ENCODE assay signal across 2 cellular contexts in genomic region chr12:117181468-117181843, GRCh38. TPM values are rescaled to one million over a fixed set of nuclear protein-coding genes. Genes with fewer than 3 reads are reported as not detected.
DNase-seq lines count a peak whose midpoint lies in the region; ATAC-seq, FAIRE-seq and TF ChIP-seq lines count a peak whose summit lies in the region.
"Not testable (repeated sequence)": the region's sequence is repeated elsewhere in the genome, so short reads cannot be mapped to it uniquely, and the experiment has no call there.

No MANE protein-coding gene starts in this region.

- POLR2A ChIA-PET in K562 (lab: Yijun Ruan, JAX): not testable (repeated sequence)

- 93% methylated on average over 4 of the region's 8 CpGs for WGBS in K562 (ENCODE audit: insufficient coverage, low coverage, missing lambda C conversion rate)

- H3K9me3 ChIP-seq in K562 (replicated peaks; ENCODE audit: control insufficient read depth, insufficient read depth, low read depth, low read length): not testable (repeated sequence)

- CTCF ChIA-PET in K562 (lab: Yijun Ruan, JAX; ENCODE audit: low intra/inter-chr PET ratio): not testable (repeated sequence)

- in situ Hi-C loops in K562 (cut with MboI): not testable (repeated sequence)

- H3K27me3 ChIP-seq in K562 (ENCODE audit: control insufficient read depth in 2 of 2, insufficient read depth in 2 of 2, low read length in 2 of 2): not testable (repeated sequence)

- TF ChIP-seq POLR2A in K562 (conservative IDR thresholded peaks at IDR 0.05): not testable (repeated sequence)

- H3K4me3 ChIP-seq in K562: not testable (repeated sequence)

- intact Hi-C loops in K562 (cut with micrococcal nuclease): not testable (repeated sequence)

- not testable (repeated sequence) for H4K20me1 ChIP-seq in K562 (replicated peaks; ENCODE audit: control insufficient read depth, insufficient read depth, low read length)

- H3K4me3 Mint-ChIP-seq in stimulated activated effector memory CD8-positive, alpha-beta T cell treated with anti-CD3 and anti-CD28 coated beads, Interleukin-12 subunit alpha, Interleukin-12 subunit beta, amount 100 ng/mL, for 72 hours: not testable (repeated sequence)

- not testable (repeated sequence) for H3K9me3 Mint-ChIP-seq in stimulated activated effector memory CD8-positive, alpha-beta T cell treated with anti-CD3 and anti-CD28 coated beads, Interleukin-12 subunit alpha, Interleukin-12 subunit beta, amount 100 ng/mL, for 72 hours

- peak overlapping the region; percentile 48 for H3K27ac Mint-ChIP-seq in stimulated activated effector memory CD8-positive, alpha-beta T cell treated with anti-CD3 and anti-CD28 coated beads, Interleukin-12 subunit alpha, Interleukin-12 subunit beta, amount 100 ng/mL, for 72 hours

- peaks cover 99% of the 10 kb centered on the region for H3K36me3 Mint-ChIP-seq in stimulated activated effector memory CD8-positive, alpha-beta T cell treated with anti-CD3 and anti-CD28 coated beads, Interleukin-12 subunit alpha, Interleukin-12 subunit beta, amount 100 ng/mL, for 72 hours

- not testable (repeated sequence) for BruUV-seq in K562 (replicated peaks; lab: Mats Ljungman, UMichigan)

- not testable (repeated sequence) for H3K27ac ChIP-seq in K562 (ENCODE audit: extremely low read depth, low read depth, low read length)

- not testable (repeated sequence) for TF ChIP-seq CTCF in K562 (IDR thresholded peaks at IDR 0.05 in 2 of 3, conservative IDR thresholded peaks at IDR 0.05 in 1 of 3; ENCODE audit: insufficient read depth in 2 of 3, low read depth in 1 of 3, low read length in 3 of 3)

- not testable (repeated sequence) for H3K9ac ChIP-seq in K562 (ENCODE audit: insufficient read depth in 1 of 2, low read depth in 2 of 2, low read length in 2 of 2)

- not testable (repeated sequence) for H3K4me2 ChIP-seq in K562 (ENCODE audit: insufficient read depth, low read length)

- not testable (repeated sequence) for H2AFZ ChIP-seq in K562 (ENCODE audit: low read depth, low read length)

- ATAC-seq in K562; stimulated activated effector memory CD8-positive, alpha-beta T cell treated with anti-CD3 and anti-CD28 coated beads, Interleukin-12 subunit alpha, Interleukin-12 subunit beta, amount 100 ng/mL, for 72 hours: not testable (repeated sequence)

- H3K4me1 ChIP-seq in K562 (replicated peaks in 1 of 2; ENCODE audit: control insufficient read depth in 2 of 2, insufficient read depth in 2 of 2, low read length in 2 of 2): not testable (repeated sequence)

- H3K36me3 ChIP-seq in K562 (ENCODE audit: control insufficient read depth, insufficient read depth, low read length): peaks cover 48% of the 10 kb centered on the region; the same call in 2 of the 3 replicates

- TF ChIP-seq RAD21 in K562 (CRISPR knock-in tag; conservative IDR thresholded peaks at IDR 0.05 in 1 of 2, IDR thresholded peaks at IDR 0.05 in 1 of 2): not testable (repeated sequence)

- H3K4me1 Mint-ChIP-seq in stimulated activated effector memory CD8-positive, alpha-beta T cell treated with anti-CD3 and anti-CD28 coated beads, Interleukin-12 subunit alpha, Interleukin-12 subunit beta, amount 100 ng/mL, for 72 hours: peaks cover 10% of the 10 kb centered on the region

- not testable (repeated sequence) for H3K79me2 ChIP-seq in K562 (ENCODE audit: control insufficient read depth, insufficient read depth, low read length)

- not testable (repeated sequence) for DNase-seq in K562 (ENCODE audit: extremely low read depth in 1 of 4, low spot score in 3 of 4); stimulated activated effector memory CD8-positive, alpha-beta T cell treated with anti-CD3 and anti-CD28 coated beads, Interleukin-12 subunit alpha, Interleukin-12 subunit beta, amount 100 ng/mL, for 72 hours (ENCODE audit: low spot score in 2 of 2)

- FAIRE-seq in K562 (lab: Jason Lieb, UNC): not testable (repeated sequence)

- H3K9me1 ChIP-seq in K562 (ENCODE audit: control insufficient read depth, insufficient read depth, low read length): not testable (repeated sequence)

- not testable (repeated sequence) for TF ChIP-seq EP300 in K562 (IDR thresholded peaks at IDR 0.05; ENCODE audit: low read length)

TF ChIP-seq in K562, 482 proteins besides CTCF, POLR2A, EP300 and RAD21:
- TF ChIP-seq TRIM28 (IDR thresholded peaks at IDR 0.05) (0 out of 2 replicates have a peak, but pooled peaks have one; percentile 4), DACH1 (IDR thresholded peaks at IDR 0.05; ENCODE audit: partially characterized antibody) (peak; percentile 90)

RNA-seq across cellular contexts. Expression of gene FBXO21, which starts 8.8 kb away (rescaled TPM):
- 15.2 and 18.4 TPM in 2 replicates for total RNA-seq in K562 (2011; cell fraction: chromatin; rRNA removed; ENCODE audit: low replicate concordance)
- total RNA-seq in K562 (2011; cell fraction: nucleolus; rRNA removed): 13.4 and 17.0 TPM in 2 replicates
- total RNA-seq in K562 (2011; cell fraction: nucleoplasm; rRNA removed): 11.4 and 15.2 TPM in 2 replicates
- 35.4 and 50.9 TPM in 2 replicates for total RNA-seq in K562 (2014; rRNA removed)
- 9.1 and 10.1 TPM in 2 replicates for total RNA-seq in K562 (2014; rRNA removed; fragmentation: Illumina TruSeq; extraction: Trizol)
- 8.3 and 8.6 TPM in 2 replicates for total RNA-seq in K562 (2015; rRNA removed; fragmentation: Illumina TruSeq; extraction: Trizol)
- total RNA-seq in K562 (2021): 13.4 and 13.8 TPM in 2 replicates
- 5.9 and 11.2 TPM in 2 replicates for polyA plus RNA-seq in K562 (2011; rRNA removed)
- 12.2 and 43.9 TPM in 2 replicates for polyA plus RNA-seq in K562 (2011; cell fraction: cytosol; rRNA removed)
- 6.3 and 22.4 TPM in 2 replicates for polyA plus RNA-seq in K562 (2011; cell fraction: nucleus; rRNA removed)
- 7.1 and 10.5 TPM in 2 replicates for polyA plus RNA-seq in K562 (2012)
- polyA plus RNA-seq in K562 (2014; fragmentation: Illumina TruSeq; extraction: Trizol): 7.1 and 7.4 TPM in 2 replicates
- polyA plus RNA-seq in K562 (2014; fragmentation: Nextera tagmentation; extraction: Ambion mirVana): 1 to 10 TPM; 3.0 to 4.0 TPM
- 15.2 and 16.3 TPM in 2 replicates for polyA plus RNA-seq in K562 (2014; rRNA removed)
- 14.2 and 15.8 TPM in 2 replicates for polyA minus RNA-seq in K562 (2011; rRNA and poly(A)+ RNA removed)
- polyA minus RNA-seq in K562 (2011; cell fraction: cytosol; rRNA and poly(A)+ RNA removed): 12.2 and 17.8 TPM in 2 replicates
- 2.6 and 12.0 TPM in 2 replicates for polyA minus RNA-seq in K562 (2011; cell fraction: nucleus; rRNA and poly(A)+ RNA removed)
